9 cellular contexts compared by ENCODE assay signal in the genomic region with DNA sequence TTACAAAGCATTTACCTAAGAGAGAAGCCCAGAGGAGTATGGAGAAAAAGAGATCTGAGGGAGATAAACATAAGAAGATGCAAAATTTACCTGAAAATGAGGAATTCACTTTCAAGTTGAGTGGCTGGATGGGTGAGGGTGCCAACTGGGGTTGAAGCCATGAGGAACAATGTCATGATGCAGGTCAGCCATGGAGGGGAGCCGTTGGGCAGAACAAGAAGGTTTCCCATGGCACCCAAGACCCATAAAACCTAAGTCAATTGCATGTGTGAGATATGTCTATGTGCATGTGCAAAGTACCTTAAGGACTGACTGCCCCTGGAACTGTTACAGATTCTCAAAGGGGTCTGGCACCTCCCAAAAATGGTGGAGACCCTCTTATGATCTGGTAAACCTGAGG. TPM values are rescaled to one million over a fixed set of nuclear protein-coding genes. Genes with fewer than 3 reads are reported as not detected.
DNase-seq lines count a peak whose midpoint lies in the region; ATAC-seq and TF ChIP-seq lines count a peak whose summit lies in the region.
"Had no signal": no experiment of that assay in that cellular context is flagged by ENCODE, and none has a peak within 500 bp of the region (broad histone marks: within the 10 kb centered on the region; RNA-seq: fewer than 3 reads in every experiment).

No MANE protein-coding gene starts in this region.

- H3K36me3 Mint-ChIP-seq in activated T-cell treated with anti-CD3 and anti-CD28 coated beads, Interleukin-2, amount 50 U/mL, for 72 hours (ENCODE audit: insufficient read depth in 2 of 2) = no peaks in the 10 kb centered on the region

- no peak overlapping the region for H3K9ac ChIP-seq in adipocyte (ENCODE audit: low read length)

- TF ChIP-seq CTCF in tibial nerve (IDR thresholded peaks at IDR 0.05) = peak in 3 of 5 experiments; percentile 18 to 27 (median 19)

- no peaks in the 10 kb centered on the region for H3K27me3 Mint-ChIP-seq in activated T-cell treated with anti-CD3 and anti-CD28 coated beads, Interleukin-2, amount 50 U/mL, for 72 hours (ENCODE audit: low read depth)
- H3K27me3 Mint-ChIP-seq: activated CD4-positive, alpha-beta T cell treated with anti-CD3 and anti-CD28 coated beads, Interleukin-2, amount 10 ng/mL, durations not matched to agents 7 days and 5 days had no signal

- H3K9me3 Mint-ChIP-seq in activated T-cell treated with anti-CD3 and anti-CD28 coated beads, Interleukin-2, amount 50 U/mL, for 72 hours = peaks cover 2 to 3% of the 10 kb centered on the region in 2 donors
- H3K9me3 Mint-ChIP-seq: activated CD4-positive, alpha-beta T cell treated with anti-CD3 and anti-CD28 coated beads, Interleukin-2, amount 10 ng/mL, durations not matched to agents 7 days and 5 days had no signal

- peak; percentile 6 for DNase-seq in NOMO-1 treated with DMSO at 0.1 percent for 48 hours (lab: John Stamatoyannopoulos, UW; ENCODE audit: unreplicated experiment)
- DNase-seq in NOMO-1 treated with dmso at 0.1 percent for 144 hours (lab: John Stamatoyannopoulos, UW; ENCODE audit: unreplicated experiment) = no peak
- peak; percentile 56 for DNase-seq in adipocyte (ENCODE audit: low read depth)
- DNase-seq in right cardiac atrium = peak in 1 of 3 donors; percentile 46
- DNase-seq in tibial nerve (ENCODE audit: low spot score in 2 of 2) = peak in 1 of 2 donors; percentile 5
- DNase-seq in stimulated activated CD4-positive, alpha-beta T cell treated with anti-CD3 and anti-CD28 coated beads, Interleukin-2, amount 100 ng/mL, for 48 hours = no peak
- DNase-seq in activated T-cell treated with anti-CD3 and anti-CD28 coated beads, Interleukin-2, amount 50 U/mL, for 72 hours = no peak
- DNase-seq: activated CD4-positive, alpha-beta T cell treated with anti-CD3 and anti-CD28 coated beads, Interleukin-2, amount 10 ng/mL, durations not matched to agents 7 days and 5 days had no signal

- H3K36me3 ChIP-seq in adipocyte (ENCODE audit: control insufficient read depth, insufficient read depth, low read length, severe bottlenecking) = no peaks in the 10 kb centered on the region
- H3K36me3 ChIP-seq in tibial nerve = no peaks in the 10 kb centered on the region

- intact Hi-C loops in right cardiac atrium (cut with DNase I) = no loop called here

- no peaks in the 10 kb centered on the region for H3K27me3 ChIP-seq in adipocyte (replicated peaks; ENCODE audit: control insufficient read depth, insufficient read depth, low read length)
- no peaks in the 10 kb centered on the region for H3K27me3 ChIP-seq in right cardiac atrium (ENCODE audit: control insufficient read depth, insufficient read depth)
- no peaks in the 10 kb centered on the region for H3K27me3 ChIP-seq in tibial nerve

- peaks cover 8% of the 10 kb centered on the region for H3K9me3 ChIP-seq in adipocyte (ENCODE audit: control insufficient read depth, low read length)
- H3K9me3 ChIP-seq in right cardiac atrium (ENCODE audit: control insufficient read depth, low read length) = no peaks in the 10 kb centered on the region
- peaks cover 0 to 3% (median 0%) of the 10 kb centered on the region in 4 donors for H3K9me3 ChIP-seq in tibial nerve

- H3K4me1 ChIP-seq in adipocyte (ENCODE audit: control insufficient read depth, insufficient read depth, low read length) = no peaks in the 10 kb centered on the region
- peaks cover 1% of the 10 kb centered on the region for H3K4me1 ChIP-seq in right cardiac atrium (ENCODE audit: control insufficient read depth, insufficient read depth, low read length)
- no peaks in the 10 kb centered on the region for H3K4me1 ChIP-seq in tibial nerve

- H3K27ac ChIP-seq in right cardiac atrium (ENCODE audit: low read length) (no peak overlapping the region), tibial nerve (no peak overlapping the region)

- ATAC-seq in right cardiac atrium (peak; percentile 53 to 64), GM21528 (IDR thresholded peaks at IDR 0.05; ENCODE audit: low FRiP score, unreplicated experiment) (no peak)
- no peak for ATAC-seq in activated T-cell treated with anti-CD3 and anti-CD28 coated beads, Interleukin-2, amount 50 U/mL, for 72 hours (replicated peaks in 1 of 2)

- whole genome bisulfite sequencing in right cardiac atrium = 42% methylated on average over 1 of the region's 1 CpG
- WGBS in tibial nerve, 2 donors = 20 to 24% methylated on average over 1 of the region's 1 CpG

- TF ChIP-seq POLR2A in tibial nerve (IDR thresholded peaks at IDR 0.05) = no peak

- H3K4me3 ChIP-seq in adipocyte (ENCODE audit: low read length) (no peak overlapping the region), right cardiac atrium (ENCODE audit: low read length) (no peak overlapping the region), tibial nerve (no peak overlapping the region)

- H3K27ac Mint-ChIP-seq in activated T-cell treated with anti-CD3 and anti-CD28 coated beads, Interleukin-2, amount 50 U/mL, for 72 hours = no peak overlapping the region
- H3K27ac Mint-ChIP-seq: activated CD4-positive, alpha-beta T cell treated with anti-CD3 and anti-CD28 coated beads, Interleukin-2, amount 10 ng/mL, durations not matched to agents 7 days and 5 days had no signal

- TF ChIP-seq EP300 in tibial nerve (IDR thresholded peaks at IDR 0.05) = no peak

- no peaks in the 10 kb centered on the region for H3K4me1 Mint-ChIP-seq in activated T-cell treated with anti-CD3 and anti-CD28 coated beads, Interleukin-2, amount 50 U/mL, for 72 hours (ENCODE audit: low read depth)
- H3K4me1 Mint-ChIP-seq: activated CD4-positive, alpha-beta T cell treated with anti-CD3 and anti-CD28 coated beads, Interleukin-2, amount 10 ng/mL, durations not matched to agents 7 days and 5 days had no signal

- H3K4me3 Mint-ChIP-seq in activated T-cell treated with anti-CD3 and anti-CD28 coated beads, Interleukin-2, amount 50 U/mL, for 72 hours = no peak overlapping the region
- H3K4me3 Mint-ChIP-seq: activated CD4-positive, alpha-beta T cell treated with anti-CD3 and anti-CD28 coated beads, Interleukin-2, amount 10 ng/mL, durations not matched to agents 7 days and 5 days had no signal

RNA-seq across cellular contexts. Expression of gene PRRG1, which starts 46.6 kb away (rescaled TPM):
- total RNA-seq in right cardiac atrium (10 to 100 TPM in 3 of 4 donors, 1 to 10 TPM in 1; 9.4 to 15.2 (median 13.6) TPM), tibial nerve (10 to 100 TPM; 15.5 to 21.3 (median 18.4) TPM)
- polyA plus RNA-seq in right cardiac atrium = 6.1 TPM
- total RNA-seq in activated T-cell treated with anti-CD3 and anti-CD28 coated beads, Interleukin-2, amount 50 U/mL, for 72 hours = not detected
- total RNA-seq: activated CD4-positive, alpha-beta T cell treated with anti-CD3 and anti-CD28 coated beads, Interleukin-2, amount 10 ng/mL, durations not matched to agents 7 days and 5 days had no signal

Comparison
In these comparisons a context has a peak if more than half of its experiments do, and no peak if none do; other contexts are left out.
1. DNase-seq: peak in NOMO-1 treated with DMSO at 0.1 percent for 48 hours (single experiment) and adipocyte (single experiment); none in NOMO-1 treated with dmso at 0.1 percent for 144 hours (single experiment), stimulated activated CD4-positive, alpha-beta T cell treated with anti-CD3 and anti-CD28 coated beads, Interleukin-2, amount 100 ng/mL, for 48 hours (0 of 2) and activated T-cell treated with anti-CD3 and anti-CD28 coated beads, Interleukin-2, amount 50 U/mL, for 72 hours (0 of 2).
2. ATAC-seq: peak in right cardiac atrium (2 of 2); none in GM21528 (single experiment) and activated T-cell treated with anti-CD3 and anti-CD28 coated beads, Interleukin-2, amount 50 U/mL, for 72 hours (0 of 2).
3. RNA of gene PRRG1, which starts 46.6 kb away (total RNA-seq): 15.5 to 21.3 TPM in tibial nerve and 9.4 to 15.2 TPM in right cardiac atrium; not detected in activated T-cell treated with anti-CD3 and anti-CD28 coated beads, Interleukin-2, amount 50 U/mL, for 72 hours; every median in the first group is over 10 times any median in the second.